8 cellular contexts compared by ENCODE assay signal in the genomic region with DNA sequence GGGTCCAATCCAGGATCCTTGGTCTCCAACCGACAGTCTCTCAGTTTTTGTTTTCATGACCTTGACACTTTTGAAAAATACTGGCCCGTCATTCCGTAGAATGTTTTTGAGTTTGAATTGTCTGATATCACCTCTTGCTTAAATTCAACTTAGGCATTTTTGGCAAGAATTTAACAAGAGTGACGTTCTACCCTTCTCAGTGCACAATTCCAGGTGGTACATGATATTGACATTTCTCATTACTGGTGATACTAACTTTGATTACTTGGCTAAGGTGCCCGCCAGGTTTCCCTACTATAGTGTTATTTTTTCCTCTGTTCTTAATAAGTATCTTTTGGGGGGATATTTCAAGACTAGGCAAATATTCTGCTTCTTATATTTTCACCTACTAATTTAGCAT.
"Had no signal": no experiment of that assay in that cellular context is flagged by ENCODE, and none has a peak within 500 bp of the region (broad histone marks: within the 10 kb centered on the region; RNA-seq: fewer than 3 reads in every experiment).

No MANE protein-coding gene starts in this region.

- ATAC-seq: GM12878 had no signal

- DNase-seq: GDM1, GF-D8 had no signal

- H3K4me3 ChIP-seq: GM12878 had no signal

- FAIRE-seq: G401.6, GM12878, GM12891, GM12892, GM18507, GM19239 had no signal
